Comparison of ENCODE assay signal across 8 cellular contexts in genomic region chr11:65452259-65452658, GRCh38. TPM values are rescaled to one million over a fixed set of nuclear protein-coding genes. Genes with fewer than 3 reads are reported as not detected.
A peak's percentile ranks its signal among the peaks of the same experiment; 100 is the strongest.
DNase-seq lines count a peak whose midpoint lies in the region; ATAC-seq and TF ChIP-seq lines count a peak whose summit lies in the region.
"Not testable (repeated sequence)": the region's sequence is repeated elsewhere in the genome, so short reads cannot be mapped to it uniquely, and the experiment has no call there.

No MANE protein-coding gene starts in this region.

- H3K4ac ChIP-seq in mesenchymal stem cell (ENCODE audit: low read depth in 1 of 2, low read length in 2 of 2): not testable (repeated sequence)

- not testable (repeated sequence) for H2BK120ac ChIP-seq in mesenchymal stem cell (ENCODE audit: low read depth, low read length)

- not testable (repeated sequence) for H2BK5ac ChIP-seq in mesenchymal stem cell (ENCODE audit: low read depth, low read length, poor library complexity, severe bottlenecking)

- not testable (repeated sequence) for H3K14ac ChIP-seq in mesenchymal stem cell (ENCODE audit: low read length in 2 of 2)

- not testable (repeated sequence) for H2AK5ac ChIP-seq in mesenchymal stem cell (ENCODE audit: low read length, severe bottlenecking)

- H3K4me2 ChIP-seq in mesenchymal stem cell (ENCODE audit: low read length, poor library complexity, severe bottlenecking): not testable (repeated sequence)

- not testable (repeated sequence) for H3K23ac ChIP-seq in mesenchymal stem cell (ENCODE audit: low read length in 2 of 2)

- not testable (repeated sequence) for H3K36me3 ChIP-seq in gastroesophageal sphincter; mesenchymal stem cell (ENCODE audit: control insufficient read depth in 1 of 2, insufficient read depth in 2 of 2, low read depth in 1 of 2, low read length in 2 of 2); sigmoid colon; subcutaneous abdominal adipose tissue (ENCODE audit: control insufficient read depth in 5 of 5, insufficient read depth in 5 of 5, low read length in 5 of 5); vagina

- H4K8ac ChIP-seq in mesenchymal stem cell (ENCODE audit: low read length): not testable (repeated sequence)

- H3K27ac ChIP-seq in gastroesophageal sphincter (peak overlapping the region in 3 of 4 donors; percentile 65 to 94 (median 88)), sigmoid colon (peak overlapping the region in 3 of 4 donors; percentile 87 to 90 (median 89)), subcutaneous abdominal adipose tissue (ENCODE audit: low read depth, low read length) (peak overlapping the region; percentile 97), vagina (peak overlapping the region; percentile 95)
- H3K27ac ChIP-seq in mesenchymal stem cell (ENCODE audit: low read length, poor library complexity, severe bottlenecking): not testable (repeated sequence)

- H3K4me1 ChIP-seq in gastroesophageal sphincter (peaks cover 0 to 40% (median 18%) of the 10 kb centered on the region in 3 donors), mesenchymal stem cell (ENCODE audit: control insufficient read depth, insufficient read depth, low read depth, low read length) (peaks cover 31% of the 10 kb centered on the region), sigmoid colon (peaks cover 0 to 19% (median 11%) of the 10 kb centered on the region in 4 donors), subcutaneous abdominal adipose tissue (ENCODE audit: control insufficient read depth in 5 of 5, insufficient read depth in 5 of 5, low read length in 5 of 5) (peaks cover 2 to 38% (median 25%) of the 10 kb centered on the region in 5 donors), vagina (peaks cover 32% of the 10 kb centered on the region)

- H3K27me3 ChIP-seq in gastroesophageal sphincter; mesenchymal stem cell (ENCODE audit: control insufficient read depth in 1 of 2, insufficient read depth in 1 of 2, low read length in 2 of 2); sigmoid colon; subcutaneous abdominal adipose tissue (ENCODE audit: control insufficient read depth in 5 of 5, insufficient read depth in 4 of 5, low read length in 5 of 5); vagina: not testable (repeated sequence)

- not testable (repeated sequence) for TF ChIP-seq POLR2A in gastroesophageal sphincter (IDR thresholded peaks at IDR 0.05); sigmoid colon (IDR thresholded peaks at IDR 0.05); vagina (IDR thresholded peaks at IDR 0.05)

- H3K36me3 Mint-ChIP-seq in HFFc6 (ENCODE audit: low read depth): peaks cover 40% of the 10 kb centered on the region
- not testable (repeated sequence) for H3K36me3 Mint-ChIP-seq in activated naive CD4-positive, alpha-beta T cell treated with anti-CD3 and anti-CD28 coated beads, Interleukin-2, amount 50 U/mL, for 24 hours; chondrocyte (ENCODE audit: low read depth)

- intact Hi-C loops in sigmoid colon (cut with DNase I); vagina (cut with DNase I): not testable (repeated sequence)

- H3K4me1 Mint-ChIP-seq in HFFc6 (ENCODE audit: low read depth) (peaks cover 78% of the 10 kb centered on the region), chondrocyte (ENCODE audit: low read depth) (peaks cover 55% of the 10 kb centered on the region)
- peaks cover 29% of the 10 kb centered on the region for H3K4me1 Mint-ChIP-seq in activated naive CD4-positive, alpha-beta T cell treated with anti-CD3 and anti-CD28 coated beads, Interleukin-2, amount 50 U/mL, for 24 hours

- H3K27me3 Mint-ChIP-seq in HFFc6 (ENCODE audit: insufficient read depth): peaks cover 68% of the 10 kb centered on the region
- not testable (repeated sequence) for H3K27me3 Mint-ChIP-seq in activated naive CD4-positive, alpha-beta T cell treated with anti-CD3 and anti-CD28 coated beads, Interleukin-2, amount 50 U/mL, for 24 hours; chondrocyte (ENCODE audit: low read depth)

- H4K91ac ChIP-seq in mesenchymal stem cell (ENCODE audit: low read length): not testable (repeated sequence)

- not testable (repeated sequence) for TF ChIP-seq CTCF in HFFc6 (IDR thresholded peaks at IDR 0.05); chondrocyte (IDR thresholded peaks at IDR 0.05); gastroesophageal sphincter (IDR thresholded peaks at IDR 0.05); sigmoid colon (IDR thresholded peaks at IDR 0.05); vagina (IDR thresholded peaks at IDR 0.05)

- 60 to 80% methylated on average over 1 of the region's 3 CpGs for WGBS in gastroesophageal sphincter (ENCODE audit: low coverage in 1 of 2), 2 donors
- 87% methylated on average over 1 of the region's 3 CpGs for WGBS in mesenchymal stem cell
- 34 to 85% methylated on average over 2 to 3 of the region's 3 CpGs for WGBS in sigmoid colon, 2 donors

- peak overlapping the region; percentile 96 for H3K27ac Mint-ChIP-seq in HFFc6
- peak overlapping the region; percentile 60 for H3K27ac Mint-ChIP-seq in activated naive CD4-positive, alpha-beta T cell treated with anti-CD3 and anti-CD28 coated beads, Interleukin-2, amount 50 U/mL, for 24 hours
- peak overlapping the region; percentile 91 for H3K27ac Mint-ChIP-seq in chondrocyte (ENCODE audit: unreplicated experiment)

- H3K9me3 ChIP-seq in gastroesophageal sphincter; mesenchymal stem cell (ENCODE audit: control insufficient read depth, low read length); sigmoid colon; subcutaneous abdominal adipose tissue (ENCODE audit: control insufficient read depth in 5 of 5, low read length in 5 of 5); vagina: not testable (repeated sequence)

- not testable (repeated sequence) for H3K79me1 ChIP-seq in mesenchymal stem cell (replicated peaks; ENCODE audit: low read length, poor library complexity, severe bottlenecking)

- not testable (repeated sequence) for H2BK12ac ChIP-seq in mesenchymal stem cell (ENCODE audit: low read length in 2 of 2)

- peak overlapping the region; percentile 88 for H3K4me3 Mint-ChIP-seq in HFFc6
- not testable (repeated sequence) for H3K4me3 Mint-ChIP-seq in activated naive CD4-positive, alpha-beta T cell treated with anti-CD3 and anti-CD28 coated beads, Interleukin-2, amount 50 U/mL, for 24 hours; chondrocyte (ENCODE audit: unreplicated experiment)

- peaks cover 44% of the 10 kb centered on the region for H3K9me3 Mint-ChIP-seq in HFFc6
- not testable (repeated sequence) for H3K9me3 Mint-ChIP-seq in activated naive CD4-positive, alpha-beta T cell treated with anti-CD3 and anti-CD28 coated beads, Interleukin-2, amount 50 U/mL, for 24 hours; chondrocyte (ENCODE audit: low read depth)

- TF ChIP-seq EP300 in gastroesophageal sphincter (IDR thresholded peaks at IDR 0.05); sigmoid colon (IDR thresholded peaks at IDR 0.05): not testable (repeated sequence)

- not testable (repeated sequence) for ATAC-seq in gastroesophageal sphincter

- not testable (repeated sequence) for H3K4me3 ChIP-seq in gastroesophageal sphincter; sigmoid colon; subcutaneous abdominal adipose tissue (ENCODE audit: low read depth in 1 of 5, low read length in 5 of 5); vagina
- peak overlapping the region in 1 of 2 experiments; percentile 59 for H3K4me3 ChIP-seq in mesenchymal stem cell (ENCODE audit: insufficient read depth in 1 of 2, low read depth in 1 of 2, low read length in 2 of 2)

- not testable (repeated sequence) for H3K18ac ChIP-seq in mesenchymal stem cell (ENCODE audit: low read depth in 1 of 2, low read length in 2 of 2)

- H2BK15ac ChIP-seq in mesenchymal stem cell (ENCODE audit: low read depth, poor library complexity, severe bottlenecking): not testable (repeated sequence)

- not testable (repeated sequence) for H2AFZ ChIP-seq in mesenchymal stem cell (ENCODE audit: low read depth, low read length)

- DNase-seq in HFFc6; chondrocyte (ENCODE audit: low spot score); mesenchymal stem cell; sigmoid colon; vagina (ENCODE audit: extremely low spot score in 2 of 2): not testable (repeated sequence)

- H3K9ac ChIP-seq in mesenchymal stem cell (ENCODE audit: low read length): peak overlapping the region; percentile 94
- H3K9ac ChIP-seq in subcutaneous abdominal adipose tissue (ENCODE audit: low read length in 5 of 5): not testable (repeated sequence)

RNA-seq across cellular contexts. Expression of gene NEAT1, which starts 29.7 kb away (rescaled TPM):
- total RNA-seq in HFFc6 (2021; fragmentation: NEBNext Ultra II Directional; extraction: Animal tissue kit (Norgen Biotek cat#: 25700)): 100 to 1,000 TPM; 185 to 250 (median 213) TPM
- 333 to 440 TPM (median 377 TPM) in 3 replicates for total RNA-seq in chondrocyte
- total RNA-seq in gastroesophageal sphincter: 100 to 1,000 TPM in 2 of 4 donors, 10 to 100 TPM in 2; 21.0 to 341 (median 183) TPM
- polyA plus RNA-seq in mesenchymal stem cell (2013, experiment 1 of 2): 51.2 TPM
- 44.5 TPM for polyA plus RNA-seq in mesenchymal stem cell (2013, experiment 2 of 2)
- total RNA-seq in sigmoid colon: 100 to 1,000 TPM; 142 to 573 (median 268) TPM
- polyA plus RNA-seq in sigmoid colon: 100 to 1,000 TPM in 1 of 3 donors, 10 to 100 TPM in 2; 26.8 to 587 (median 78.7) TPM
- 857 TPM for total RNA-seq in vagina

RNA-seq across cellular contexts. Expression of gene MALAT1, which starts 46.6 kb away (rescaled TPM):
- total RNA-seq in HFFc6 (2021; fragmentation: NEBNext Ultra II Directional; extraction: Animal tissue kit (Norgen Biotek cat#: 25700)): 1,000 to 10,000 TPM; 3,136 to 4,087 (median 3,570) TPM
- total RNA-seq in chondrocyte (11,810 to 14,376 TPM (median 12,130 TPM) in 3 replicates), gastroesophageal sphincter (over 10,000 TPM in 2 of 4 donors, 1,000 to 10,000 TPM in 2; 2,194 to 20,520 (median 8,164) TPM), sigmoid colon (over 10,000 TPM; 10,511 to 32,672 (median 12,130) TPM), vagina (16,459 TPM)
- polyA plus RNA-seq in mesenchymal stem cell (2013, experiment 1 of 2): 972 TPM
- polyA plus RNA-seq in mesenchymal stem cell (2013, experiment 2 of 2): 756 TPM
- polyA plus RNA-seq in sigmoid colon: 1,000 to 10,000 TPM in 1 of 3 donors, 100 to 1,000 TPM in 1, 1 to 10 TPM in 1; 6.6 to 1,968 (median 374) TPM
